In genomic region chr5:111752426-111752965, GRCh38 we compare ENCODE assay signal across 1 cellular context.
TF ChIP-seq lines count a peak whose summit lies in the region.

No MANE protein-coding gene starts in this region.

TF ChIP-seq in IMR-90, 13 proteins besides CTCF, POLR2A, EP300 and RAD21:
- no peak for TF ChIP-seq ELK1 (IDR thresholded peaks at IDR 0.05; ENCODE audit: borderline replicate concordance, low read depth, low read length)
- TF ChIP-seq MXI1 (IDR thresholded peaks at IDR 0.05; ENCODE audit: borderline replicate concordance, low read depth, low read length): no peak
- no peak for TF ChIP-seq RCOR1 (IDR thresholded peaks at IDR 0.05; ENCODE audit: insufficient replicate concordance, low read length)
- TF ChIP-seq USF2 (IDR thresholded peaks at IDR 0.05; ENCODE audit: low read depth, low read length): no peak
- TF ChIP-seq CEBPB (IDR thresholded peaks at IDR 0.05; ENCODE audit: low read depth, low read length): no peak
- no peak for TF ChIP-seq CHD1 (IDR thresholded peaks at IDR 0.05; ENCODE audit: low read depth, low read length)
- TF ChIP-seq SMC3 (IDR thresholded peaks at IDR 0.05; ENCODE audit: low read depth, low read length): no peak
- TF ChIP-seq MAZ (IDR thresholded peaks at IDR 0.05; ENCODE audit: borderline replicate concordance, low read depth, low read length): no peak
- TF ChIP-seq NFE2L2 (IDR thresholded peaks at IDR 0.05; ENCODE audit: low read depth, low read length): no peak
- no peak for TF ChIP-seq MAFK (IDR thresholded peaks at IDR 0.05; ENCODE audit: low read depth, low read length)
- no peak for TF ChIP-seq BHLHE40 (IDR thresholded peaks at IDR 0.05; ENCODE audit: low read depth, low read length)
